In genomic region chr5:84622485-84622884, GRCh38 we compare ENCODE assay signal across 12 cellular contexts.
DNase-seq lines count a peak whose midpoint lies in the region; ATAC-seq and TF ChIP-seq lines count a peak whose summit lies in the region.
"Had no signal": no experiment of that assay in that cellular context is flagged by ENCODE, and none has a peak within 500 bp of the region (broad histone marks: within the 10 kb centered on the region; RNA-seq: fewer than 3 reads in every experiment).

No MANE protein-coding gene starts in this region.

- POLR2A ChIA-PET in PC-9 (lab: Charles Lee; ENCODE audit: unreplicated experiment): no interaction called here

- H3K27me3 ChIP-seq in BLaER1 (no peaks in the 10 kb centered on the region), KMS-11 (ENCODE audit: insufficient read depth, low read depth) (no peaks in the 10 kb centered on the region), PC-9 (ENCODE audit: insufficient read depth, low read depth) (no peaks in the 10 kb centered on the region), smooth muscle cell (ENCODE audit: low read depth) (no peaks in the 10 kb centered on the region)
- H3K27me3 ChIP-seq: BE2C had no signal

- H3K4me2 ChIP-seq in BLaER1 (peak overlapping the region; percentile 62), KMS-11 (peak overlapping the region; percentile 33), PC-9 (no peak overlapping the region), smooth muscle cell (peak overlapping the region; percentile 66)

- H3K27ac ChIP-seq in BLaER1 (no peak overlapping the region), KMS-11 (no peak overlapping the region), PC-9 (no peak overlapping the region), smooth muscle cell (ENCODE audit: low read depth) (peak overlapping the region; percentile 55)

- H3K9ac ChIP-seq in BLaER1: no peak overlapping the region
- H3K9ac ChIP-seq in KMS-11: no peak overlapping the region
- H3K9ac ChIP-seq in smooth muscle cell (ENCODE audit: low read depth): no peak overlapping the region

- no peaks in the 10 kb centered on the region for H3F3A ChIP-seq in PC-9 (ENCODE audit: insufficient read depth, low read depth)
- H3F3A ChIP-seq in smooth muscle cell (ENCODE audit: low read depth): no peaks in the 10 kb centered on the region

- no peaks in the 10 kb centered on the region for H4K20me1 ChIP-seq in BLaER1
- no peaks in the 10 kb centered on the region for H4K20me1 ChIP-seq in KMS-11 (ENCODE audit: insufficient read depth)
- H4K20me1 ChIP-seq in PC-9 (ENCODE audit: insufficient read depth): no peaks in the 10 kb centered on the region
- no peaks in the 10 kb centered on the region for H4K20me1 ChIP-seq in smooth muscle cell (ENCODE audit: low read depth)

- no TSS peak for BruUV-seq in PC-9 (replicated peaks; lab: Mats Ljungman, UMichigan)

- H3K4me3 ChIP-seq in BLaER1: no peak overlapping the region
- no peak overlapping the region for H3K4me3 ChIP-seq in KMS-11 (IDR thresholded peaks at IDR 0.05; ENCODE audit: insufficient read depth, low read depth, low read length)
- no peak overlapping the region for H3K4me3 ChIP-seq in PC-9
- no peak overlapping the region for H3K4me3 ChIP-seq in smooth muscle cell
- no peak overlapping the region for H3K4me3 ChIP-seq in lower leg skin (ENCODE audit: low read depth, poor library complexity, severe bottlenecking)

- no peak for DNase-seq in PC-9
- no peak for DNase-seq in smooth muscle cell (lab: John Stamatoyannopoulos, UW; ENCODE audit: unreplicated experiment)
- DNase-seq in left lobe of liver (ENCODE audit: low spot score): no peak
- no peak for DNase-seq in D341Med (ENCODE audit: low spot score)
- DNase-seq in lower leg skin (ENCODE audit: low spot score in 2 of 2): no peak
- DNase-seq: BE2C, Caco-2, DMS53, GOT3, H9 had no signal

- WGBS in smooth muscle cell (ENCODE audit: low lambda C conversion rate): 43% methylated on average over 4 of the region's 4 CpGs
- 74 to 77% methylated on average over 4 of the region's 4 CpGs for WGBS in lower leg skin, 2 donors

- H3K4me1 ChIP-seq in BLaER1: peaks cover 33% of the 10 kb centered on the region
- peaks cover 26% of the 10 kb centered on the region for H3K4me1 ChIP-seq in KMS-11 (ENCODE audit: low read depth, poor library complexity, severe bottlenecking)
- H3K4me1 ChIP-seq in PC-9 (replicated peaks; ENCODE audit: insufficient read depth): no peaks in the 10 kb centered on the region
- peaks cover 4% of the 10 kb centered on the region for H3K4me1 ChIP-seq in smooth muscle cell (ENCODE audit: low read depth)
- H3K4me1 ChIP-seq: BE2C had no signal

- intact Hi-C loops in PC-9 (cut with micrococcal nuclease; ENCODE audit: unreplicated experiment): no loop called here
- intact Hi-C loops in lower leg skin (cut with DNase I; ENCODE audit: low total_unique reads): no loop called here

- TF ChIP-seq CTCF in KMS-11 (conservative IDR thresholded peaks at IDR 0.05; ENCODE audit: low read depth, low read length): no peak
- TF ChIP-seq CTCF in PC-9 (conservative IDR thresholded peaks at IDR 0.05): no peak
- no peak for TF ChIP-seq CTCF in smooth muscle cell (IDR thresholded peaks at IDR 0.05; ENCODE audit: borderline replicate concordance, insufficient read depth, poor library complexity, severe bottlenecking)
- TF ChIP-seq CTCF in lower leg skin (IDR thresholded peaks at IDR 0.05): no peak

- ATAC-seq in left lobe of liver: no peak

- H3K36me3 ChIP-seq in BLaER1: no peaks in the 10 kb centered on the region
- H3K36me3 ChIP-seq in KMS-11 (ENCODE audit: insufficient read depth): no peaks in the 10 kb centered on the region; the same call in 1 of the 2 replicates
- no peaks in the 10 kb centered on the region for H3K36me3 ChIP-seq in PC-9 (ENCODE audit: low read depth)
- H3K36me3 ChIP-seq in smooth muscle cell (ENCODE audit: low read depth): no peaks in the 10 kb centered on the region
- H3K36me3 ChIP-seq: BE2C had no signal

- no peak overlapping the region for H2AFZ ChIP-seq in KMS-11 (ENCODE audit: low read depth)
- 0 out of 2 replicates have a peak overlapping the region, but pooled peaks have one; percentile 16 for H2AFZ ChIP-seq in PC-9
- H2AFZ ChIP-seq in smooth muscle cell (ENCODE audit: low read depth): no peak overlapping the region

- H3K9me3 ChIP-seq in BLaER1 (no peaks in the 10 kb centered on the region), PC-9 (ENCODE audit: insufficient read depth, low read depth) (no peaks in the 10 kb centered on the region), smooth muscle cell (replicated peaks; ENCODE audit: low read depth) (no peaks in the 10 kb centered on the region)
- H3K9me3 ChIP-seq: BE2C, Caco-2 had no signal

- H3K9me2 ChIP-seq in PC-9 (ENCODE audit: insufficient read depth): no peaks in the 10 kb centered on the region

- TF ChIP-seq POLR2A in lower leg skin (IDR thresholded peaks at IDR 0.05): no peak

- H3K79me2 ChIP-seq in KMS-11 (ENCODE audit: insufficient read depth, low read depth) (no peaks in the 10 kb centered on the region), PC-9 (ENCODE audit: low read depth) (no peaks in the 10 kb centered on the region), smooth muscle cell (ENCODE audit: low read depth) (no peaks in the 10 kb centered on the region)

- CTCF ChIA-PET in PC-9 (lab: Charles Lee): no interaction called here
